Comparison of ENCODE assay signal across 8 cellular contexts in the genomic region with DNA sequence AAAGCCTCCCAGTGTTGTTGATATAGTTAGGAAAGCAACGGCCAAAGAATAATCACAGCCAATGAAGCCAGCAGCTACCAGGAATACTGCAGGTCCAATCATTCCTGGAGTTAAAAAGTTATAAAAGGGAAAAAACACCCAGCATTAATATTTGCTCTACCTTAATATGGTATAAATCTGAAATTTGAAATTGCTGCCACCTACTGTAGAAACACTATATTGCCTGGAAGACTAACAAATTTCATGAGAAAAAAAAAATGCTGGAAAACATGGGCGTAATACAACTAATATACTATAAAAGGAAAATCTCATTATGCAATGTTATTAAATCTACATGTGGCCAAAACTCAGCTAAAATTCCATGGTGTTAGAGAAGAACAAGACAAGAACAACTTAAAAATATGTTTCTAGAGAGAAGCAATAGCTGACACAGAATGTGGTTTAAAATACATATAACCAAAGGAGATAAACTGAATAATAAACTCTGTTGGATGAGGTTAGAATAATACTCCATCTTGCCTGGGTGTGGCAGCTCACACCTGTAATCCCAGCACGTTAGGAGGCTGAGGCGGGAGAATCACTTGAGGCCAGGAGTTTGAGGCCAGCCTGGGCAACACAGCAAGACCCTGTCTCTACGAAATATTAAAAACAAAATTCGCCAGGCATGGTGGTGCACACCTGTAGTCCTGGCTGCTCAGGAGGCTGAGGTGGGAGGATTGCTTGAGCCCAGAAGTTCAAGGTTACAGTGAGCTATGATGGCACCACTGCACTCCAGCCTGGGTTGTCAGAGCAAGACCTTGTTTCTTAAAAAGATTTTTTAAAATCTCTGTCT. TPM values are rescaled to one million over a fixed set of nuclear protein-coding genes. Genes with fewer than 3 reads are reported as not detected.
DNase-seq lines count a peak whose midpoint lies in the region; ATAC-seq and TF ChIP-seq lines count a peak whose summit lies in the region.

No MANE protein-coding gene starts in this region.

- DNase-seq in AG04449 (ENCODE audit: low read depth, low spot score): no peak
- peak; percentile 37 for DNase-seq in GM10266 (ENCODE audit: extremely low spot score)
- peak; percentile 2 for DNase-seq in NCI-H2171 (lab: John Stamatoyannopoulos, UW)
- peak; percentile 33 for DNase-seq in mammary epithelial cell
- DNase-seq in kidney tubule cell (ENCODE audit: low spot score): peak; percentile 65
- no peak for DNase-seq in upper lobe of left lung

- peaks cover 6% of the 10 kb centered on the region for H3K4me1 Mint-ChIP-seq in stimulated activated memory B cell treated with anti-CD40 and anti-IgM and Interleukin-4, amounts not matched to agents 10 μg/mL and 1 μg/mL and 100 μg/mL, for 72 hours

- H3K36me3 Mint-ChIP-seq in stimulated activated memory B cell treated with anti-CD40 and anti-IgM and Interleukin-4, amounts not matched to agents 10 μg/mL and 1 μg/mL and 100 μg/mL, for 72 hours: peaks cover 28% of the 10 kb centered on the region

- no peaks in the 10 kb centered on the region for H3K9me3 Mint-ChIP-seq in stimulated activated memory B cell treated with anti-CD40 and anti-IgM and Interleukin-4, amounts not matched to agents 10 μg/mL and 1 μg/mL and 100 μg/mL, for 72 hours

- no peak overlapping the region for H3K27ac ChIP-seq in mammary epithelial cell (ENCODE audit: insufficient read depth, low read depth, low read length)
- no peak overlapping the region for H3K27ac ChIP-seq in upper lobe of left lung

- H4K20me1 ChIP-seq in mammary epithelial cell (ENCODE audit: insufficient read depth, low read length): no peaks in the 10 kb centered on the region

- no peaks in the 10 kb centered on the region for H3K27me3 Mint-ChIP-seq in stimulated activated memory B cell treated with anti-CD40 and anti-IgM and Interleukin-4, amounts not matched to agents 10 μg/mL and 1 μg/mL and 100 μg/mL, for 72 hours

- H3K4me1 ChIP-seq in mammary epithelial cell (ENCODE audit: insufficient read depth, low read length) (no peaks in the 10 kb centered on the region), upper lobe of left lung (peaks cover 0 to 5% (median 2%) of the 10 kb centered on the region in 4 donors)

- dilution Hi-C loops in mammary epithelial cell (cut with HindIII; ENCODE audit: low sequenced_read_pairs): no loop called here

- BruUV-seq in mammary epithelial cell (replicated peaks; lab: Mats Ljungman, UMichigan): no TSS peak

- no peak overlapping the region for H3K27ac Mint-ChIP-seq in stimulated activated memory B cell treated with anti-CD40 and anti-IgM and Interleukin-4, amounts not matched to agents 10 μg/mL and 1 μg/mL and 100 μg/mL, for 72 hours

- no peaks in the 10 kb centered on the region for H3K36me3 ChIP-seq in mammary epithelial cell (ENCODE audit: insufficient read depth, low read length)
- H3K36me3 ChIP-seq in upper lobe of left lung: peaks cover 4 to 75% (median 32%) of the 10 kb centered on the region in 4 donors

- TF ChIP-seq POLR2A in upper lobe of left lung (IDR thresholded peaks at IDR 0.05): no peak

- POLR2A ChIA-PET in AG04449 (lab: Yijun Ruan, JAX): interaction anchor here (1.2 to 4.4 kb wide), 2 partner anchors 91 to 97 kb away, joined by 4 to 37 read pairs; no protein-coding TSS in a partner anchor

- H3K79me2 ChIP-seq in mammary epithelial cell (ENCODE audit: insufficient read depth, low read length): no peaks in the 10 kb centered on the region

- no peak overlapping the region for H2AFZ ChIP-seq in mammary epithelial cell (ENCODE audit: low read depth, low read length)

- H3K9ac ChIP-seq in mammary epithelial cell (ENCODE audit: insufficient read depth, low read length): no peak overlapping the region

- TF ChIP-seq EP300 in upper lobe of left lung (IDR thresholded peaks at IDR 0.05): no peak

- 51% methylated on average over 6 of the region's 6 CpGs for WGBS in mammary epithelial cell (ENCODE audit: low coverage, missing lambda C conversion rate)
- WGBS in upper lobe of left lung, 2 donors: 64% methylated on average over 6 of the region's 6 CpGs

- peak in 1 of 2 donors; percentile 79 for ATAC-seq in upper lobe of left lung (ENCODE audit: low FRiP score in 2 of 2)
- no peak for ATAC-seq in stimulated activated memory B cell treated with anti-CD40 and anti-IgM and Interleukin-4, amounts not matched to agents 10 μg/mL and 1 μg/mL and 100 μg/mL, for 72 hours
- ATAC-seq in HG02981 (IDR thresholded peaks at IDR 0.05; ENCODE audit: unreplicated experiment): no peak

- intact Hi-C loops in mammary epithelial cell (cut with micrococcal nuclease): loop anchor here (1.0 to 10.0 kb wide), 3 partner anchors 89 to 226 kb away; partner anchors contain the start of gene EEF1A1

- H3K4me2 ChIP-seq in mammary epithelial cell (ENCODE audit: insufficient read depth, low read depth, low read length): no peak overlapping the region

- H3K4me3 ChIP-seq in AG04449 (ENCODE audit: low read depth, low read length) (no peak overlapping the region), mammary epithelial cell (replicated peaks in 1 of 3; ENCODE audit: insufficient read depth in 1 of 3, low read depth in 2 of 3, low read length in 3 of 3) (no peak overlapping the region), upper lobe of left lung (no peak overlapping the region)

- CTCF ChIA-PET in AG04449 (lab: Yijun Ruan, JAX): interaction anchor here (0.6 to 5.3 kb wide), 36 partner anchors 8 to 1600 kb away, joined by 3 to 57 read pairs (median 4); partner anchors contain the start of genes EEF1A1 and MTO1
- CTCF ChIA-PET in mammary epithelial cell (lab: Charles Lee; ENCODE audit: low non-redundant PET): interaction anchor here (0.6 to 0.7 kb wide), 2 partner anchors 44 to 284 kb away, joined by 8 to 9 read pairs; no protein-coding TSS in a partner anchor

- H3K4me3 Mint-ChIP-seq in stimulated activated memory B cell treated with anti-CD40 and anti-IgM and Interleukin-4, amounts not matched to agents 10 μg/mL and 1 μg/mL and 100 μg/mL, for 72 hours: no peak overlapping the region

- no peaks in the 10 kb centered on the region for H3K9me3 ChIP-seq in mammary epithelial cell (replicated peaks; ENCODE audit: insufficient read depth, low read length)
- no peaks in the 10 kb centered on the region for H3K9me3 ChIP-seq in upper lobe of left lung

- TF ChIP-seq CTCF in AG04449 (IDR thresholded peaks at IDR 0.05; ENCODE audit: insufficient read depth, low read length, missing control alignments) (peak; percentile 27), GM10266 (IDR thresholded peaks at IDR 0.05; ENCODE audit: control insufficient read depth, insufficient read depth, low read depth, missing control alignments) (peak; percentile 41), mammary epithelial cell (conservative IDR thresholded peaks at IDR 0.05 in 1 of 2, IDR thresholded peaks at IDR 0.05 in 1 of 2; ENCODE audit: extremely low read depth in 1 of 2, insufficient read depth in 1 of 2, low read depth in 1 of 2, low read length in 2 of 2) (peak; percentile 61), upper lobe of left lung (IDR thresholded peaks at IDR 0.05) (peak in 5 of 6 experiments; percentile 48 to 66 (median 61))

- in situ Hi-C loops in mammary epithelial cell (cut with MboI; ENCODE audit: low sequenced_read_pairs in 2 of 2): loop anchor here in 1 of 2 donors (25.0 kb wide), 1 partner anchor 98 kb away; the partner anchor contains the start of gene EEF1A1

- H3K27me3 ChIP-seq in mammary epithelial cell (ENCODE audit: insufficient read depth, low read length) (no peaks in the 10 kb centered on the region), upper lobe of left lung (no peaks in the 10 kb centered on the region)

RNA-seq across cellular contexts. Expression of gene SLC17A5, which starts 43.1 kb away (rescaled TPM):
- total RNA-seq in mammary epithelial cell (10 to 100 TPM in 1 of 2 donors, 1 to 10 TPM in 1; 6.5 to 26.0 TPM), upper lobe of left lung (10 to 100 TPM; 13.0 to 32.5 (median 22.3) TPM)
- 6.2 TPM for polyA plus RNA-seq in mammary epithelial cell
- 19.4 TPM for polyA minus RNA-seq in mammary epithelial cell

Comparison
In these comparisons a context has a peak if more than half of its experiments do, and no peak if none do; other contexts are left out.
1. DNase-seq: peak in GM10266 (single experiment), NCI-H2171 (single experiment), mammary epithelial cell (single experiment) and kidney tubule cell (single experiment); none in AG04449 (single experiment) and upper lobe of left lung (0 of 2).
2. Peak in every context shown above with its lines, with median percentiles within 50 percentile points of each other: CTCF ChIP-seq.